Comparison of ENCODE assay signal across 13 cellular contexts in genomic region chr6:106517699-106518098, GRCh38.
DNase-seq lines count a peak whose midpoint lies in the region; ATAC-seq and TF ChIP-seq lines count a peak whose summit lies in the region.
"Had no signal": no experiment of that assay in that cellular context is flagged by ENCODE, and none has a peak within 500 bp of the region (broad histone marks: within the 10 kb centered on the region; RNA-seq: fewer than 3 reads in every experiment).

No MANE protein-coding gene starts in this region.

- peak overlapping the region; percentile 28 for H3K4me3 ChIP-seq in DOHH2 (ENCODE audit: low read length)
- no peak overlapping the region for H3K4me3 ChIP-seq in effector memory CD4-positive, alpha-beta T cell (ENCODE audit: insufficient read depth, low read depth, low read length, poor library complexity, severe bottlenecking)

- peaks cover 97% of the 10 kb centered on the region for H3K79me2 ChIP-seq in DOHH2 (ENCODE audit: control insufficient read depth, low read length)

- no peaks in the 10 kb centered on the region for H4K20me1 ChIP-seq in DOHH2 (ENCODE audit: control insufficient read depth, insufficient read depth, low read depth, low read length)

- DNase-seq in CD14-positive monocyte (ENCODE audit: low spot score) (no peak), RPMI7951 (ENCODE audit: low read depth) (peak; percentile 35), DMS53 (lab: John Stamatoyannopoulos, UW) (no peak), substantia nigra (lab: John Stamatoyannopoulos, UW) (no peak)
- DNase-seq in effector memory CD4-positive, alpha-beta T cell, result no peak
- DNase-seq in stimulated activated naive CD4-positive, alpha-beta T cell (lab: John Stamatoyannopoulos, UW), result no peak
- DNase-seq: brain microvascular endothelial cell, foreskin fibroblast, nucleus accumbens, PC-3 had no signal

- peak overlapping the region; percentile 48 for H3K4me2 ChIP-seq in DOHH2 (ENCODE audit: low read length)

- peak overlapping the region; percentile 42 for H3K27ac ChIP-seq in DOHH2 (ENCODE audit: low read depth, low read length)
- peak overlapping the region; percentile 44 for H3K27ac ChIP-seq in effector memory CD4-positive, alpha-beta T cell (ENCODE audit: insufficient read depth, low read length, poor library complexity, severe bottlenecking)
- H3K27ac ChIP-seq in substantia nigra (ENCODE audit: low read depth, low read length, poor library complexity, severe bottlenecking), result no peak overlapping the region
- H3K27ac ChIP-seq: brain microvascular endothelial cell had no signal

- peaks cover 67% of the 10 kb centered on the region for H3K36me3 ChIP-seq in DOHH2 (ENCODE audit: control insufficient read depth, low read length)
- no peaks in the 10 kb centered on the region for H3K36me3 ChIP-seq in effector memory CD4-positive, alpha-beta T cell (ENCODE audit: control insufficient read depth, insufficient read depth, low read length)
- H3K36me3 ChIP-seq: brain microvascular endothelial cell had no signal

- H3K9me3 Mint-ChIP-seq in CD14-positive monocyte, result no peaks in the 10 kb centered on the region
- H3K9me3 Mint-ChIP-seq: memory B cell had no signal

- H3K4me3 Mint-ChIP-seq in CD14-positive monocyte, result peak overlapping the region in 1 of 2 donors; percentile 33
- H3K4me3 Mint-ChIP-seq: memory B cell had no signal

- H3K9me3 ChIP-seq in DOHH2 (ENCODE audit: control insufficient read depth, insufficient read depth, low read length), result no peaks in the 10 kb centered on the region
- H3K9me3 ChIP-seq in effector memory CD4-positive, alpha-beta T cell (ENCODE audit: control insufficient read depth, low read length), result no peaks in the 10 kb centered on the region

- H3K36me3 Mint-ChIP-seq in CD14-positive monocyte, result peaks cover 6 to 11% of the 10 kb centered on the region in 2 donors

- peaks cover 82% of the 10 kb centered on the region for H3K4me1 ChIP-seq in DOHH2 (ENCODE audit: control insufficient read depth, low read length)
- H3K4me1 ChIP-seq in effector memory CD4-positive, alpha-beta T cell (ENCODE audit: control insufficient read depth, insufficient read depth, low read length, poor library complexity, severe bottlenecking), result peaks cover 45% of the 10 kb centered on the region

- no peak for ATAC-seq in HG03571 (IDR thresholded peaks at IDR 0.05; ENCODE audit: unreplicated experiment)
- ATAC-seq: PC-3 had no signal

- peaks cover 85% of the 10 kb centered on the region for H3K4me1 Mint-ChIP-seq in CD14-positive monocyte

- no peak for TF ChIP-seq CTCF in CD14-positive monocyte (IDR thresholded peaks at IDR 0.05)
- no peak for TF ChIP-seq CTCF in DOHH2 (IDR thresholded peaks at IDR 0.05; ENCODE audit: low read depth, low read length, poor library complexity, severe bottlenecking)

- intact Hi-C loops in CD14-positive monocyte (cut with micrococcal nuclease), result loop anchor here in 1 of 2 donors (10.0 kb wide), 1 partner anchor 643 kb away; no protein-coding TSS in a partner anchor

- H3K27ac Mint-ChIP-seq in CD14-positive monocyte, result peak overlapping the region; percentile 79 to 91 (median 88)
- H3K27ac Mint-ChIP-seq: memory B cell had no signal

- H3K27me3 Mint-ChIP-seq in CD14-positive monocyte (ENCODE audit: low read depth in 3 of 3), result peaks cover 0 to 2% (median 1%) of the 10 kb centered on the region in 3 donors
- H3K27me3 Mint-ChIP-seq: memory B cell had no signal

- H3F3A ChIP-seq in DOHH2 (ENCODE audit: control insufficient read depth, insufficient read depth), result peaks cover 49% of the 10 kb centered on the region

- no peaks in the 10 kb centered on the region for H3K27me3 ChIP-seq in DOHH2 (ENCODE audit: control insufficient read depth, low read length)
- no peaks in the 10 kb centered on the region for H3K27me3 ChIP-seq in effector memory CD4-positive, alpha-beta T cell (replicated peaks; ENCODE audit: control insufficient read depth, insufficient read depth, low read length, poor library complexity, severe bottlenecking)
- H3K27me3 ChIP-seq: brain microvascular endothelial cell had no signal

- H3K9me2 ChIP-seq in DOHH2 (replicated peaks; ENCODE audit: control insufficient read depth, low read length), result no peaks in the 10 kb centered on the region
